ENCODE assay signal across 17 cellular contexts in the genomic region with DNA sequence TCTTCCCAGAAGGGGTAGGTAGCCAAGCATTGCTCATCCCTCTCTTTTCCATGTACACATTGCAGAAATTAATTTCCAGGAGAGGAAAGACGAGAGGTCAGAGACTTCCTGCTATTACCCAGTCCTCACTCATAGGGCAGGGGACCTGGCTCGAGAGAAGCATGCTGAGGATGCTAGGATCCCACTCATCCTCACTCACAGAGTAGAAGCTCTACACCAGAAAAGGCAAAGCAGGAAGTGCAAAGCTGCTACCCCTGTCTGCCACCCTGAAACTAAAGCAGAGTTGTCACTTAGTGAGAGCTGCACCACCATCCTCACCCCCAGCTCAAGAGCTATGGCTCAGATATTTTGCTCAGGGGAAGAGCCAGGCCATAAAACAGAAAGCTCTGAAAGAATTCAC. TPM values are rescaled to one million over a fixed set of nuclear protein-coding genes. Genes with fewer than 3 reads are reported as not detected.
DNase-seq lines count a peak whose midpoint lies in the region; ATAC-seq and TF ChIP-seq lines count a peak whose summit lies in the region.
"Had no signal": no experiment of that assay in that cellular context is flagged by ENCODE, and none has a peak within 500 bp of the region (broad histone marks: within the 10 kb centered on the region; RNA-seq: fewer than 3 reads in every experiment).

No MANE protein-coding gene starts in this region.

- H3K9ac ChIP-seq in Karpas-422 (ENCODE audit: low read length) = peak overlapping the region; percentile 88
- peak overlapping the region; percentile 45 for H3K9ac ChIP-seq in skeletal muscle satellite cell (ENCODE audit: low read depth, low read length)

- CTCF ChIA-PET in CD8-positive, alpha-beta T cell (lab: Charles Lee) = interaction anchor here (1.0 to 3.4 kb wide), 5 partner anchors 8 to 199 kb away, joined by 4 to 20 read pairs (median 13); no protein-coding TSS in a partner anchor

- TF ChIP-seq CTCF in dorsolateral prefrontal cortex (IDR thresholded peaks at IDR 0.05 in 54 of 56, conservative IDR thresholded peaks at IDR 0.05 in 2 of 56; ENCODE audit: low read depth in 1 of 56, partially characterized antibody in 56 of 56) = no peak
- no peak for TF ChIP-seq CTCF in CD8-positive, alpha-beta T cell (IDR thresholded peaks at IDR 0.05)
- TF ChIP-seq CTCF in transverse colon (IDR thresholded peaks at IDR 0.05) = no peak

- ATAC-seq in GM18498 (IDR thresholded peaks at IDR 0.05; ENCODE audit: unreplicated experiment) = peak; percentile 46
- ATAC-seq in HG03520 (IDR thresholded peaks at IDR 0.05; ENCODE audit: unreplicated experiment) = no peak
- no peak for ATAC-seq in HG02884 (IDR thresholded peaks at IDR 0.05; ENCODE audit: unreplicated experiment)
- ATAC-seq in CD8-positive, alpha-beta T cell = no peak
- ATAC-seq: Panc1, Right ventricle myocardium inferior had no signal

- H3K4me3 ChIP-seq in Karpas-422 (ENCODE audit: low read length) (peak overlapping the region; percentile 12; the same call in 1 of the 2 replicates), dorsolateral prefrontal cortex (no peak overlapping the region), skeletal muscle satellite cell (ENCODE audit: low read length) (no peak overlapping the region), transverse colon (no peak overlapping the region)
- H3K4me3 ChIP-seq in CD8-positive, alpha-beta T cell (ENCODE audit: low read depth, low read length) = no peak overlapping the region
- H3K4me3 ChIP-seq: HAP-1 had no signal

- peaks cover 3% of the 10 kb centered on the region for H3K9me3 Mint-ChIP-seq in CD8-positive, alpha-beta T cell

- intact Hi-C loops in dorsolateral prefrontal cortex (cut with DNase I) = no loop called here
- intact Hi-C loops in CD8-positive, alpha-beta T cell (cut with DNase I, micrococcal nuclease) = no loop called here
- intact Hi-C loops in transverse colon (cut with DNase I; ENCODE audit: low total_unique reads) = no loop called here

- no peak for TF ChIP-seq EP300 in transverse colon (IDR thresholded peaks at IDR 0.05; ENCODE audit: low read depth)

- H3K36me3 Mint-ChIP-seq in CD8-positive, alpha-beta T cell = no peaks in the 10 kb centered on the region

- H3K9me3 ChIP-seq in Karpas-422 (ENCODE audit: low read length) (peaks cover 10% of the 10 kb centered on the region), skeletal muscle satellite cell (replicated peaks; ENCODE audit: low read length) (no peaks in the 10 kb centered on the region), transverse colon (no peaks in the 10 kb centered on the region)
- H3K9me3 ChIP-seq in CD8-positive, alpha-beta T cell (ENCODE audit: low read length) = no peaks in the 10 kb centered on the region
- H3K9me3 ChIP-seq: HAP-1 had no signal

- peaks cover 17% of the 10 kb centered on the region for H3K27me3 Mint-ChIP-seq in CD8-positive, alpha-beta T cell (ENCODE audit: low read depth)

- 75 to 100% methylated on average over 1 to 2 of the region's 2 CpGs for WGBS in transverse colon (ENCODE audit: low coverage in 1 of 2), 2 donors

- no peaks in the 10 kb centered on the region for H4K20me1 ChIP-seq in Karpas-422 (ENCODE audit: insufficient read depth, low read depth, low read length)

- TF ChIP-seq POLR2A in transverse colon (IDR thresholded peaks at IDR 0.05) = no peak

- H2AFZ ChIP-seq in Karpas-422 (ENCODE audit: low read length) = peak overlapping the region; percentile 73

- no peak overlapping the region for H3K27ac Mint-ChIP-seq in CD8-positive, alpha-beta T cell

- in situ Hi-C loops in transverse colon (cut with MboI; ENCODE audit: low pct_ligation_motif_present in 1 of 4, low pct_unique_long_range_greater_than_20kb in 1 of 4, low sequenced_read_pairs in 3 of 4) = loop anchor here in 1 of 4 donors (25.0 kb wide), 2 partner anchors 320 to 420 kb away; a partner anchor contains a TSS

- H3K79me2 ChIP-seq in Karpas-422 (ENCODE audit: low read length) = no peaks in the 10 kb centered on the region

- no peaks in the 10 kb centered on the region for H3K27me3 ChIP-seq in Karpas-422 (ENCODE audit: low read length)
- no peaks in the 10 kb centered on the region for H3K27me3 ChIP-seq in dorsolateral prefrontal cortex
- H3K27me3 ChIP-seq in skeletal muscle satellite cell (ENCODE audit: control insufficient read depth, insufficient read depth, low read length) = no peaks in the 10 kb centered on the region
- H3K27me3 ChIP-seq in CD8-positive, alpha-beta T cell (ENCODE audit: insufficient read depth, low read length) = no peaks in the 10 kb centered on the region
- H3K27me3 ChIP-seq in transverse colon = no peaks in the 10 kb centered on the region

- H3K36me3 ChIP-seq in Karpas-422 (ENCODE audit: insufficient read depth, low read length) = peaks cover 9% of the 10 kb centered on the region; the same call in 1 of the 2 replicates
- no peaks in the 10 kb centered on the region for H3K36me3 ChIP-seq in skeletal muscle satellite cell (ENCODE audit: insufficient read depth, low read length)
- no peaks in the 10 kb centered on the region for H3K36me3 ChIP-seq in CD8-positive, alpha-beta T cell (ENCODE audit: insufficient read depth, low read length)
- H3K36me3 ChIP-seq in transverse colon = no peaks in the 10 kb centered on the region
- H3K36me3 ChIP-seq: HAP-1 had no signal

- DNase-seq in Karpas-422 (peak; percentile 84), dorsolateral prefrontal cortex (no peak), transverse colon (no peak)
- DNase-seq in CD8-positive, alpha-beta T cell = no peak
- DNase-seq: NCI-H1048, NCI-H1694, NCI-H446 had no signal

- POLR2A ChIA-PET in CD8-positive, alpha-beta T cell (lab: Charles Lee) = no interaction called here

- no peaks in the 10 kb centered on the region for H3K4me1 Mint-ChIP-seq in CD8-positive, alpha-beta T cell (ENCODE audit: low read depth)

- no peaks in the 10 kb centered on the region for H3K9me2 ChIP-seq in Karpas-422 (replicated peaks; ENCODE audit: insufficient read depth, low read length)

- peaks cover 87% of the 10 kb centered on the region for H3K4me1 ChIP-seq in Karpas-422 (ENCODE audit: low read length)
- H3K4me1 ChIP-seq in skeletal muscle satellite cell (ENCODE audit: control insufficient read depth, insufficient read depth, low read length) = peaks cover 58% of the 10 kb centered on the region
- no peaks in the 10 kb centered on the region for H3K4me1 ChIP-seq in CD8-positive, alpha-beta T cell (ENCODE audit: insufficient read depth, low read length)
- H3K4me1 ChIP-seq in transverse colon = peaks cover 0 to 8% (median 0%) of the 10 kb centered on the region in 4 donors
- H3K4me1 ChIP-seq: HAP-1 had no signal

- H3K4me2 ChIP-seq in Karpas-422 (ENCODE audit: low read depth, low read length, poor library complexity, severe bottlenecking) (peak overlapping the region; percentile 95), skeletal muscle satellite cell (ENCODE audit: low read length) (peak overlapping the region; percentile 46)

- H3K4me3 Mint-ChIP-seq in CD8-positive, alpha-beta T cell = no peak overlapping the region

- peak overlapping the region; percentile 99 for H3K27ac ChIP-seq in Karpas-422 (ENCODE audit: low read length)
- peak overlapping the region in 46 of 59 donors; percentile 10 to 88 (median 62) for H3K27ac ChIP-seq in dorsolateral prefrontal cortex
- no peak overlapping the region for H3K27ac ChIP-seq in CD8-positive, alpha-beta T cell (ENCODE audit: low read depth, low read length)
- H3K27ac ChIP-seq in transverse colon = no peak overlapping the region
- H3K27ac ChIP-seq: HL-60 had no signal

RNA-seq across cellular contexts. Expression of a gene that starts 9.9 kb away (rescaled TPM):
- total RNA-seq in Karpas-422 (2014; rRNA removed; shearing (Covaris generic); ENCODE audit: low replicate concordance) = not detected in 2 replicates
- 10 to 100 TPM in 1 of 120 experiments, 1 to 10 TPM in 92, under 1 TPM in 18, not detected in 9; 0.47 to 26.1 (median 2.3) TPM for total RNA-seq in dorsolateral prefrontal cortex
- total RNA-seq in skeletal muscle satellite cell (2012; rRNA removed) = 0.22 TPM in 1 of 2 replicates, not detected in the other
- not detected for total RNA-seq in CD8-positive, alpha-beta T cell
- total RNA-seq in transverse colon = not detected
- total RNA-seq: A673, M059J, Right ventricle myocardium inferior had no signal

RNA-seq across cellular contexts. Expression of a gene that starts 35.1 kb away (rescaled TPM):
- total RNA-seq in Karpas-422 (2014; rRNA removed; shearing (Covaris generic); ENCODE audit: low replicate concordance) = not detected in 2 replicates
- total RNA-seq in dorsolateral prefrontal cortex (not detected), transverse colon (not detected)
- total RNA-seq in skeletal muscle satellite cell (2012; rRNA removed) = not detected in 2 replicates
- total RNA-seq in CD8-positive, alpha-beta T cell = not detected
- total RNA-seq: A673, M059J, Right ventricle myocardium inferior had no signal

RNA-seq across cellular contexts. Expression of a gene that starts 54.8 kb away (rescaled TPM):
- 0.36 TPM in 1 of 2 replicates, not detected in the other for total RNA-seq in Karpas-422 (2014; rRNA removed; shearing (Covaris generic); ENCODE audit: low replicate concordance)
- total RNA-seq in dorsolateral prefrontal cortex = 10 to 100 TPM in 46 of 120 experiments, 1 to 10 TPM in 73, under 1 TPM in 1; 0.75 to 50.5 (median 8.3) TPM
- total RNA-seq in skeletal muscle satellite cell (2012; rRNA removed) = 0.22 TPM in 1 of 2 replicates, not detected in the other
- under 1 TPM in 1 of 2 experiments, not detected in 1; 0.46 TPM for total RNA-seq in CD8-positive, alpha-beta T cell
- under 1 TPM in 1 of 4 donors, not detected in 3; 0.37 TPM for total RNA-seq in transverse colon
- total RNA-seq: A673, M059J had no signal

Comparison
In these comparisons a context has a peak if more than half of its experiments do, and no peak if none do; other contexts are left out.
1. H3K27ac ChIP-seq: peak in Karpas-422 (single experiment) and dorsolateral prefrontal cortex (46 of 59); none in CD8-positive, alpha-beta T cell (single experiment) and transverse colon (0 of 4).